ENCODE assay signal across 1 cellular context in the genomic region with DNA sequence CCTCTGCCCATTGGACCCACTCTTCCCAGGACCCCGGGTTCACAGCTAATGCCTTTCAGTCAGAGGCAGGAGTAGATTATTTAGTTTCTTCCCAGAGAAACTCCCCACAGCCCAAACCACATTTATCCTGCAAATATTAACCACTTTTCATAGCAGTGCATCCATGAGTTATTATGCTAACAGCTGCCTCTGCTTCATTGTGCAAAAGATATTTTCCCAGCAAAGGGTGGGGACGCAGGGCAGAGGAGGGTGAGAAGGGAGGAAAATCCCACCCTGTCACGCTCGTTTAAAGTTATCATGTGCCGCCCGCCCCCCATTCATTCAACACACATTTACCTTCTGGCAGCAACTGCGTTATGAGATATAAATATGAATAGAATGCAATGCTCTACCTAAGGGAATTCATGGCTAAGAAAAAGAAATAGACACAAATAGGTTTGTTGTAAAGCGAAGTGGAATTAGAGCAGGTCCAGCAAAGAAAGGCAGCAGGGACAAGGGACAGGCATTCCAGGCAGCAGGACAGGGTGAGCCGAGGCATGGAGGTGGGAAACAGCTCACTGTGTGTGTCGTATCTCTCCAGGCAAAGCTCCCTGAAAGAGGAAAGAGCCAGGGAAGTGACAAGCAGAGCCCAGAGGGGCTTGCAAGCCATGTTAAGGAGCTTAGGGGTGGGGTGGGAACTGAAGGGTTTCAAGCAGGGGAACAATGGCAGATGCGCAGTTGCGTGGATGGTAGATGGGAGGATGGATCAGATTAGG.
TF ChIP-seq lines count a peak whose summit lies in the region.

No MANE protein-coding gene starts in this region.

TF ChIP-seq in IMR-90, 13 proteins besides CTCF, POLR2A, EP300 and RAD21:
- TF ChIP-seq BHLHE40 (IDR thresholded peaks at IDR 0.05; ENCODE audit: low read depth, low read length) (no peak), SMC3 (IDR thresholded peaks at IDR 0.05; ENCODE audit: low read depth, low read length) (no peak), MAFK (IDR thresholded peaks at IDR 0.05; ENCODE audit: low read depth, low read length) (no peak), CHD1 (IDR thresholded peaks at IDR 0.05; ENCODE audit: low read depth, low read length) (no peak), MAZ (IDR thresholded peaks at IDR 0.05; ENCODE audit: borderline replicate concordance, low read depth, low read length) (no peak)
- TF ChIP-seq, protein P1, sequence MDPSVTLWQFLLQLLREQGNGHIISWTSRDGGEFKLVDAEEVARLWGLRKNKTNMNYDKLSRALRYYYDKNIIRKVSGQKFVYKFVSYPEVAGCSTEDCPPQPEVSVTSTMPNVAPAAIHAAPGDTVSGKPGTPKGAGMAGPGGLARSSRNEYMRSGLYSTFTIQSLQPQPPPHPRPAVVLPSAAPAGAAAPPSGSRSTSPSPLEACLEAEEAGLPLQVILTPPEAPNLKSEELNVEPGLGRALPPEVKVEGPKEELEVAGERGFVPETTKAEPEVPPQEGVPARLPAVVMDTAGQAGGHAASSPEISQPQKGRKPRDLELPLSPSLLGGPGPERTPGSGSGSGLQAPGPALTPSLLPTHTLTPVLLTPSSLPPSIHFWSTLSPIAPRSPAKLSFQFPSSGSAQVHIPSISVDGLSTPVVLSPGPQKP (IDR thresholded peaks at IDR 0.05; ENCODE audit: borderline replicate concordance, low read depth, low read length) = no peak
